In genomic region chr1:163361123-163361934, GRCh38 we compare ENCODE assay signal across 8 cellular contexts. TPM values are rescaled to one million over a fixed set of nuclear protein-coding genes. Genes with fewer than 3 reads are reported as not detected.
DNase-seq lines count a peak whose midpoint lies in the region; ATAC-seq, FAIRE-seq and TF ChIP-seq lines count a peak whose summit lies in the region.

No MANE protein-coding gene starts in this region.

- H3K27ac ChIP-seq in RWPE2 (ENCODE audit: poor library complexity, severe bottlenecking) = no peak overlapping the region
- no peak overlapping the region for H3K27ac ChIP-seq in tibial artery

- CTCF ChIA-PET in AG04449 (lab: Yijun Ruan, JAX) = interaction anchor here (1.7 kb wide), 1 partner anchor 14 kb away, joined by 3 read pairs; no protein-coding TSS in a partner anchor

- intact Hi-C loops in tibial artery (cut with DNase I; ENCODE audit: low total_unique reads) = no loop called here

- ATAC-seq in RWPE2 (ENCODE audit: low read depth) (peak; percentile 64; the same call in 1 of the 3 replicates), HG02588 (IDR thresholded peaks at IDR 0.05; ENCODE audit: unreplicated experiment) (no peak), GM19452 (IDR thresholded peaks at IDR 0.05; ENCODE audit: unreplicated experiment) (no peak)

- TF ChIP-seq POLR2A in GM12892 (IDR thresholded peaks at IDR 0.05; ENCODE audit: low read depth, low read length) = no peak

- no peak for DNase-seq in AG04449 (ENCODE audit: low read depth, low spot score)
- DNase-seq in GM12892 (ENCODE audit: insufficient read length) = no peak
- peak; percentile 4 to 40 for DNase-seq in Kasumi-1 (lab: John Stamatoyannopoulos, UW)
- no peak for DNase-seq in RWPE2 (ENCODE audit: low spot score)
- DNase-seq in hippocampal formation (lab: John Stamatoyannopoulos, UW) = peak; percentile 3 to 43
- no peak for DNase-seq in tibial artery

- POLR2A ChIA-PET in AG04449 (lab: Yijun Ruan, JAX) = no interaction called here

- peak; percentile 33 for FAIRE-seq in GM12892 (lab: Jason Lieb, UNC)

- H3K4me1 ChIP-seq in RWPE2 (ENCODE audit: insufficient read depth, poor library complexity, severe bottlenecking) (no peaks in the 10 kb centered on the region), tibial artery (no peaks in the 10 kb centered on the region)

- H3K4me3 ChIP-seq in AG04449 (ENCODE audit: low read depth, low read length) (no peak overlapping the region), RWPE2 (ENCODE audit: severe bottlenecking) (no peak overlapping the region), tibial artery (no peak overlapping the region)

- peak; percentile 26 for TF ChIP-seq CTCF in AG04449 (IDR thresholded peaks at IDR 0.05; ENCODE audit: insufficient read depth, low read length, missing control alignments)
- TF ChIP-seq CTCF in RWPE2 (IDR thresholded peaks at IDR 0.05; ENCODE audit: poor library complexity, severe bottlenecking) = peak; percentile 65
- TF ChIP-seq CTCF in tibial artery (IDR thresholded peaks at IDR 0.05) = no peak

- H3K9me3 ChIP-seq in RWPE2 (ENCODE audit: severe bottlenecking) (no peaks in the 10 kb centered on the region), tibial artery (no peaks in the 10 kb centered on the region)

- H3K27me3 ChIP-seq in RWPE2 (ENCODE audit: insufficient read depth, poor library complexity, severe bottlenecking) (no peaks in the 10 kb centered on the region), tibial artery (no peaks in the 10 kb centered on the region)

- H3K36me3 ChIP-seq in RWPE2 (ENCODE audit: low read depth) (no peaks in the 10 kb centered on the region), tibial artery (no peaks in the 10 kb centered on the region)

RNA-seq across cellular contexts. Expression of gene NUF2, which starts 39.6 kb away (rescaled TPM):
- polyA plus RNA-seq in GM12892 (2012; ENCODE audit: missing spikeins) = 24.8 TPM

Comparison
In these comparisons a context has a peak if more than half of its experiments do, and no peak if none do; other contexts are left out.
1. DNase-seq: peak in Kasumi-1 (2 of 2) and hippocampal formation (2 of 2); none in AG04449 (single experiment), GM12892 (single experiment), RWPE2 (single experiment) and tibial artery (0 of 2).
2. CTCF ChIP-seq: peak in AG04449 (single experiment) and RWPE2 (single experiment); none in tibial artery (0 of 2).